ENCODE assay signal across 11 cellular contexts in genomic region chr17:71828182-71828596, GRCh38.
DNase-seq lines count a peak whose midpoint lies in the region; ATAC-seq and TF ChIP-seq lines count a peak whose summit lies in the region.
"Had no signal": no experiment of that assay in that cellular context is flagged by ENCODE, and none has a peak within 500 bp of the region (broad histone marks: within the 10 kb centered on the region; RNA-seq: fewer than 3 reads in every experiment).

No MANE protein-coding gene starts in this region.

- DNase-seq in HEK293T (ENCODE audit: extremely low spot score): peak; percentile 20
- DNase-seq in NCI-H69 (lab: John Stamatoyannopoulos, UW): peak; percentile 99
- peak in 1 of 2 donors; percentile 17 for DNase-seq in foreskin keratinocyte
- peak; percentile 3 for DNase-seq in renal cortical epithelial cell (ENCODE audit: low read depth)
- DNase-seq in mesenteric fat pad (ENCODE audit: low spot score): no peak
- DNase-seq in stimulated activated CD4-positive, alpha-beta T cell treated with anti-CD3 and anti-CD28 coated beads, Interleukin-2, amount 100 ng/mL, for 48 hours: no peak
- DNase-seq: activated naive CD4-positive, alpha-beta T cell treated with anti-CD3 and anti-CD28 coated beads for 36 hours; gastrocnemius medialis; WERI-Rb-1 had no signal

- CTCF ChIA-PET in HEK293T (lab: Yijun Ruan, JAX): no interaction called here

- no peaks in the 10 kb centered on the region for H3K4me1 ChIP-seq in foreskin keratinocyte
- H3K4me1 ChIP-seq: gastrocnemius medialis had no signal

- H3K27me3 ChIP-seq in foreskin keratinocyte: no peaks in the 10 kb centered on the region

- ATAC-seq in foreskin keratinocyte (peak; percentile 50), HG02678 (IDR thresholded peaks at IDR 0.05; ENCODE audit: unreplicated experiment) (no peak), HG03571 (IDR thresholded peaks at IDR 0.05; ENCODE audit: unreplicated experiment) (no peak)
- ATAC-seq: gastrocnemius medialis had no signal

- no peak for TF ChIP-seq CTCF in foreskin keratinocyte (conservative IDR thresholded peaks at IDR 0.05)

- POLR2A ChIA-PET in HEK293T (lab: Yijun Ruan, JAX): no interaction called here

- no peak overlapping the region for H3K27ac ChIP-seq in foreskin keratinocyte
- H3K27ac ChIP-seq: gastrocnemius medialis, WERI-Rb-1 had no signal

TF ChIP-seq in HEK293T, 16 proteins besides CTCF, POLR2A, EP300 and RAD21:
- TF ChIP-seq ELF4 (IDR thresholded peaks at IDR 0.05) (no peak), ARNT (IDR thresholded peaks at IDR 0.05) (no peak), ZNF384 (IDR thresholded peaks at IDR 0.05) (no peak), TARDBP (IDR thresholded peaks at IDR 0.05) (no peak), BHLHE40 (IDR thresholded peaks at IDR 0.05; ENCODE audit: borderline replicate concordance) (no peak), SP1 (IDR thresholded peaks at IDR 0.05) (no peak), SUZ12 (IDR thresholded peaks at IDR 0.05) (no peak), L3MBTL2 (conservative IDR thresholded peaks at IDR 0.05) (no peak), FOXK2 (IDR thresholded peaks at IDR 0.05) (no peak)

Comparison
In these comparisons a context has a peak if more than half of its experiments do, and no peak if none do; other contexts are left out.
1. DNase-seq: peak in HEK293T (single experiment), NCI-H69 (single experiment) and renal cortical epithelial cell (single experiment); none in mesenteric fat pad (single experiment) and stimulated activated CD4-positive, alpha-beta T cell treated with anti-CD3 and anti-CD28 coated beads, Interleukin-2, amount 100 ng/mL, for 48 hours (0 of 2).